In genomic region chr19:48746738-48747575, GRCh38 we compare ENCODE assay signal across 8 cellular contexts. TPM values are rescaled to one million over a fixed set of nuclear protein-coding genes. Genes with fewer than 3 reads are reported as not detected.
DNase-seq lines count a peak whose midpoint lies in the region; ATAC-seq, FAIRE-seq and TF ChIP-seq lines count a peak whose summit lies in the region.

Gene IZUMO1, minus strand, starts transcription at chr19:48746909. Its CDS starts 1,050 bp downstream, at chr19:48745859.

- peak; percentile 87 for DNase-seq in GM13977 (ENCODE audit: low spot score)
- peak; percentile 20 for DNase-seq in RCC 7860 (ENCODE audit: low spot score)
- peak in 53 of 56 donors; percentile 15 to 91 (median 66) for DNase-seq in amygdala (lab: John Stamatoyannopoulos, UW)
- peak; percentile 84 for DNase-seq in left ventricle myocardium inferior
- DNase-seq in pancreas = peak; percentile 77 to 86 (median 84)
- DNase-seq in COLO668 (lab: John Stamatoyannopoulos, UW; ENCODE audit: unreplicated experiment) = no peak
- DNase-seq in SW480 (ENCODE audit: low spot score) = no peak
- DNase-seq in NCI-H187 (lab: John Stamatoyannopoulos, UW) = no peak

- H3K36me3 ChIP-seq in left ventricle myocardium inferior = peaks cover 8% of the 10 kb centered on the region
- peaks cover 0 to 5% (median 0%) of the 10 kb centered on the region in 3 donors for H3K36me3 ChIP-seq in pancreas

- FAIRE-seq in RCC 7860 (lab: Jason Lieb, UNC) = no peak
- no peak for FAIRE-seq in pancreas (lab: Jason Lieb, UNC)

- in situ Hi-C loops in GM13977 (cut with MboI; ENCODE audit: low pct_unique_long_range_greater_than_20kb, low sequenced_read_pairs, unreplicated experiment) = no loop called here

- WGBS in pancreas, 2 donors = 30 to 32% methylated on average over 31 of the region's 31 CpGs

- intact Hi-C loops in left ventricle myocardium inferior (cut with micrococcal nuclease) (loop anchor here (10.0 kb wide), 1 partner anchor 102 kb away; the partner anchor contains the start of gene CA11), pancreas (cut with DNase I) (no loop called here)

- H3K9me3 ChIP-seq in left ventricle myocardium inferior (replicated peaks) = no peaks in the 10 kb centered on the region
- no peaks in the 10 kb centered on the region for H3K9me3 ChIP-seq in pancreas

- TF ChIP-seq CTCF in GM13977 (IDR thresholded peaks at IDR 0.05; ENCODE audit: extremely low read depth, insufficient read depth, missing control alignments) = no peak
- no peak for TF ChIP-seq CTCF in left ventricle myocardium inferior (IDR thresholded peaks at IDR 0.05; ENCODE audit: borderline replicate concordance)
- TF ChIP-seq CTCF in pancreas (IDR thresholded peaks at IDR 0.05) = no peak

- H3K27me3 ChIP-seq in left ventricle myocardium inferior (ENCODE audit: low read depth) = peaks cover 27% of the 10 kb centered on the region
- no peaks in the 10 kb centered on the region for H3K27me3 ChIP-seq in pancreas

- H3K27ac ChIP-seq in left ventricle myocardium inferior (replicated peaks) (peak within 1 kb of the TSS; percentile 90), pancreas (peak within 1 kb of the TSS; percentile 51 to 91 (median 69))

- H3K4me3 ChIP-seq in left ventricle myocardium inferior (peak within 1 kb of the TSS; percentile 61), pancreas (peak within 1 kb of the TSS in 2 of 4 donors; percentile 5 to 26)

- ATAC-seq in pancreas = peak; percentile 53 to 72 (median 66)

- H3K4me1 ChIP-seq in left ventricle myocardium inferior (peaks cover 28% of the 10 kb centered on the region), pancreas (peaks cover 0 to 7% (median 5%) of the 10 kb centered on the region in 3 donors)

RNA-seq across cellular contexts. Expression of gene IZUMO1, which starts in this region (rescaled TPM):
- total RNA-seq in left ventricle myocardium inferior = 0.60 TPM
- 1 to 10 TPM in 4 of 6 donors, under 1 TPM in 2; 0.73 to 4.6 (median 1.9) TPM for total RNA-seq in pancreas
- polyA plus RNA-seq in pancreas = 1 to 10 TPM; 1.9 to 3.8 TPM

Comparison
In these comparisons a context has a peak if more than half of its experiments do, and no peak if none do; other contexts are left out.
1. Peak in DNase-seq, H3K4me3 ChIP-seq and H3K27ac ChIP-seq in left ventricle myocardium inferior; RNA of the gene not detected or under 1 TPM.
2. DNase-seq: peak in GM13977 (single experiment), RCC 7860 (single experiment), amygdala (53 of 56) and pancreas (6 of 6); none in COLO668 (single experiment), SW480 (single experiment) and NCI-H187 (0 of 2).